In genomic region chr7:76461463-76462101, GRCh38 we compare ENCODE assay signal across 8 cellular contexts. TPM values are rescaled to one million over a fixed set of nuclear protein-coding genes. Genes with fewer than 3 reads are reported as not detected.
A peak's percentile ranks its signal among the peaks of the same experiment; 100 is the strongest.
DNase-seq lines count a peak whose midpoint lies in the region; ATAC-seq and TF ChIP-seq lines count a peak whose summit lies in the region.
"Not testable (repeated sequence)": the region's sequence is repeated elsewhere in the genome, so short reads cannot be mapped to it uniquely, and the experiment has no call there.

DTX2 (plus strand) TSS chr7:76461709; CDS start chr7:76480510, 18,801 bp downstream.

- intact Hi-C loops in CD8-positive, alpha-beta T cell (cut with DNase I, micrococcal nuclease); esophagus muscularis mucosa (cut with DNase I); mucosa of descending colon (cut with DNase I, micrococcal nuclease): not testable (repeated sequence)

- not testable (repeated sequence) for H3K36me3 ChIP-seq in CD8-positive, alpha-beta T cell (ENCODE audit: insufficient read depth, low read length); esophagus muscularis mucosa; mucosa of descending colon (ENCODE audit: low read depth)

- CTCF ChIA-PET in CD8-positive, alpha-beta T cell (lab: Charles Lee) = not testable (repeated sequence)

- not testable (repeated sequence) for H3K27ac ChIP-seq in CD8-positive, alpha-beta T cell (ENCODE audit: low read depth, low read length)
- peak within 1 kb of the TSS; percentile 80 to 81 (median 80) for H3K27ac ChIP-seq in esophagus muscularis mucosa (replicated peaks in 1 of 4)

- not testable (repeated sequence) for H3K4me1 ChIP-seq in CD8-positive, alpha-beta T cell (ENCODE audit: insufficient read depth, low read length); mucosa of descending colon (ENCODE audit: low read depth)
- peaks cover 2 to 16% (median 7%) of the 10 kb centered on the region in 4 donors for H3K4me1 ChIP-seq in esophagus muscularis mucosa

- TF ChIP-seq POLR2A in esophagus muscularis mucosa (IDR thresholded peaks at IDR 0.05; ENCODE audit: low read depth) = not testable (repeated sequence)

- not testable (repeated sequence) for H3K36me3 Mint-ChIP-seq in CD8-positive, alpha-beta T cell

- peak within 1 kb of the TSS; percentile 64 for H3K4me3 Mint-ChIP-seq in CD8-positive, alpha-beta T cell

- TF ChIP-seq CTCF in CD8-positive, alpha-beta T cell (IDR thresholded peaks at IDR 0.05); mucosa of descending colon (IDR thresholded peaks at IDR 0.05): not testable (repeated sequence)
- TF ChIP-seq CTCF in esophagus muscularis mucosa (IDR thresholded peaks at IDR 0.05) = peak in 1 of 3 experiments; percentile 14

- not testable (repeated sequence) for H3K4me1 Mint-ChIP-seq in CD8-positive, alpha-beta T cell (ENCODE audit: low read depth)

- POLR2A ChIA-PET in CD8-positive, alpha-beta T cell (lab: Charles Lee) = not testable (repeated sequence)

- H3K27me3 Mint-ChIP-seq in CD8-positive, alpha-beta T cell (ENCODE audit: low read depth) = not testable (repeated sequence)

- H3K27me3 ChIP-seq in CD8-positive, alpha-beta T cell (ENCODE audit: insufficient read depth, low read length); esophagus muscularis mucosa: not testable (repeated sequence)

- no CpG with 5 or more reads among the region's 54 CpGs for WGBS in esophagus muscularis mucosa

- not testable (repeated sequence) for H3K27ac Mint-ChIP-seq in CD8-positive, alpha-beta T cell

- DNase-seq in CD8-positive, alpha-beta T cell = peak; percentile 20 to 83 (median 47)
- not testable (repeated sequence) for DNase-seq in SK-MEL-5 (ENCODE audit: low read depth, low spot score); esophagus muscularis mucosa (ENCODE audit: extremely low spot score)
- peak; percentile 27 for DNase-seq in activated T-helper 9 cell treated with anti-CD3 and anti-CD28 coated beads, Interleukin-2, amount 50 U/mL, for 16 hours (ENCODE audit: low read depth)
- DNase-seq in mucosa of descending colon = peak in 2 of 3 donors; percentile 67 to 73
- peak; percentile 20 to 21 for DNase-seq in stimulated activated CD8-positive, alpha-beta memory T cell treated with anti-CD3 and anti-CD28 coated beads, Interleukin-15, amount 100 ng/mL, for 48 hours (ENCODE audit: low read depth in 2 of 2)

- peak; percentile 97 for ATAC-seq in CD8-positive, alpha-beta T cell
- ATAC-seq in GM21367 (IDR thresholded peaks at IDR 0.05; ENCODE audit: unreplicated experiment) = peak; percentile 94
- peak; percentile 98 for ATAC-seq in HG03108 (IDR thresholded peaks at IDR 0.05; ENCODE audit: unreplicated experiment)
- peak; percentile 87 for ATAC-seq in mucosa of descending colon

- in situ Hi-C loops in SK-MEL-5 (cut with HindIII; ENCODE audit: low pct_unique_long_range_greater_than_20kb, low sequenced_read_pairs) = not testable (repeated sequence)

- H3K9me3 ChIP-seq in CD8-positive, alpha-beta T cell (ENCODE audit: low read length); esophagus muscularis mucosa; mucosa of descending colon: not testable (repeated sequence)

- H3K9me3 Mint-ChIP-seq in CD8-positive, alpha-beta T cell = not testable (repeated sequence)

- not testable (repeated sequence) for H3K4me3 ChIP-seq in CD8-positive, alpha-beta T cell (ENCODE audit: low read depth, low read length); mucosa of descending colon
- H3K4me3 ChIP-seq in esophagus muscularis mucosa = peak within 1 kb of the TSS; percentile 56 to 70 (median 60)

- not testable (repeated sequence) for TF ChIP-seq EP300 in esophagus muscularis mucosa (IDR thresholded peaks at IDR 0.05)

RNA-seq across cellular contexts. Expression of gene DTX2, which starts in this region (rescaled TPM):
- 10 to 100 TPM; 17.4 to 18.9 TPM for total RNA-seq in CD8-positive, alpha-beta T cell
- 11.9 and 12.8 TPM in 2 replicates for total RNA-seq in SK-MEL-5 (2014; rRNA removed; shearing (Covaris generic))
- polyA plus RNA-seq in SK-MEL-5 (2015; cell fraction: cytosol; rRNA removed) = 49.2 and 61.8 TPM in 2 replicates
- polyA plus RNA-seq in SK-MEL-5 (2015; cell fraction: nucleus; rRNA removed) = 67.7 and 69.1 TPM in 2 replicates
- total RNA-seq in esophagus muscularis mucosa (10 to 100 TPM; 18.1 to 35.2 (median 25.3) TPM), mucosa of descending colon (10 to 100 TPM; 52.3 to 91.6 (median 83.7) TPM)
